Comparison of ENCODE assay signal across 1 cellular context in the genomic region with DNA sequence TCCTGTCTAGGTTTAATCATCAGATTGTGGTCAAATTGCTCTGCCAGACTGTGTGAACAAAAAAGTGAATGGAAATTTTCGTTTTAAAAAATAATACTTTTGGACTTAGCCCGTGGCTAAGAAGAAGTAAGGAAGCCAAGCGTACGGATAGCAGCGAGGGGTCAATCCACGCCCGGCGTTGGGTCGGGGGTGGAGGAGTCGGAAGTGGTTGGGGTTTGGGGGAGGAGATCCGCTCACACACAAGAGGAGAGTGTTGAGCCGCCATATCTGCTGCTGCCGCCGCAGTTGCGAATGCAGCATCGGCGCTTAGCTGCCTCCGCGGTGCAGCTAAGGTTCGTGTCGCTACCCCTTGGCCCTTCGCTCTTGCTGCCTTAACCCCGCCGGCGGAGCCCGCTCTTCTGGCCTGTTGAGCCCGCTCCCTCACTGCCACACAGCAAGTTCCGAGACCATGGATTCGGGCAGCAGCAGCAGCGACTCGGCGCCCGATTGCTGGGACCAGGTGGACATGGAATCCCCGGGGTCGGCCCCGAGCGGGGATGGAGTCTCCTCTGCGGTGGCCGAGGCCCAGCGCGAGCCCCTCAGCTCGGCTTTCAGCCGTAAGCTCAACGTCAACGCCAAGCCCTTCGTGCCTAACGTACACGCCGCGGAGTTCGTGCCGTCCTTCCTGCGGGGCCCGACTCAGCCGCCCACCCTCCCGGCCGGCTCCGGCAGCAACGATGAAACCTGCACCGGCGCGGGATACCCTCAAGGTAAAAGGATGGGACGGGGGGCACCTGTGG.
TF ChIP-seq lines count a peak whose summit lies in the region.

GSPT2 (plus strand) TSS at position 264 of the 779 bp plus-strand sequence; CDS start at position 449, 185 bp downstream.

TF ChIP-seq in H1, 55 proteins besides CTCF, POLR2A, EP300 and RAD21:
- TF ChIP-seq SP4 (IDR thresholded peaks at IDR 0.05; ENCODE audit: low read length): no peak
- peak; percentile 70 for TF ChIP-seq YY1 (IDR thresholded peaks at IDR 0.05; ENCODE audit: low read depth, low read length)
- TF ChIP-seq ASH2L (IDR thresholded peaks at IDR 0.05; ENCODE audit: low read length): peak; percentile 69
- peak; percentile 53 for TF ChIP-seq KDM4A (IDR thresholded peaks at IDR 0.05; ENCODE audit: low read depth, low read length, severe bottlenecking)
- peak; percentile 78 for TF ChIP-seq POLR2AphosphoS5 (IDR thresholded peaks at IDR 0.05; ENCODE audit: low read depth, low read length)
- TF ChIP-seq, protein P1, sequence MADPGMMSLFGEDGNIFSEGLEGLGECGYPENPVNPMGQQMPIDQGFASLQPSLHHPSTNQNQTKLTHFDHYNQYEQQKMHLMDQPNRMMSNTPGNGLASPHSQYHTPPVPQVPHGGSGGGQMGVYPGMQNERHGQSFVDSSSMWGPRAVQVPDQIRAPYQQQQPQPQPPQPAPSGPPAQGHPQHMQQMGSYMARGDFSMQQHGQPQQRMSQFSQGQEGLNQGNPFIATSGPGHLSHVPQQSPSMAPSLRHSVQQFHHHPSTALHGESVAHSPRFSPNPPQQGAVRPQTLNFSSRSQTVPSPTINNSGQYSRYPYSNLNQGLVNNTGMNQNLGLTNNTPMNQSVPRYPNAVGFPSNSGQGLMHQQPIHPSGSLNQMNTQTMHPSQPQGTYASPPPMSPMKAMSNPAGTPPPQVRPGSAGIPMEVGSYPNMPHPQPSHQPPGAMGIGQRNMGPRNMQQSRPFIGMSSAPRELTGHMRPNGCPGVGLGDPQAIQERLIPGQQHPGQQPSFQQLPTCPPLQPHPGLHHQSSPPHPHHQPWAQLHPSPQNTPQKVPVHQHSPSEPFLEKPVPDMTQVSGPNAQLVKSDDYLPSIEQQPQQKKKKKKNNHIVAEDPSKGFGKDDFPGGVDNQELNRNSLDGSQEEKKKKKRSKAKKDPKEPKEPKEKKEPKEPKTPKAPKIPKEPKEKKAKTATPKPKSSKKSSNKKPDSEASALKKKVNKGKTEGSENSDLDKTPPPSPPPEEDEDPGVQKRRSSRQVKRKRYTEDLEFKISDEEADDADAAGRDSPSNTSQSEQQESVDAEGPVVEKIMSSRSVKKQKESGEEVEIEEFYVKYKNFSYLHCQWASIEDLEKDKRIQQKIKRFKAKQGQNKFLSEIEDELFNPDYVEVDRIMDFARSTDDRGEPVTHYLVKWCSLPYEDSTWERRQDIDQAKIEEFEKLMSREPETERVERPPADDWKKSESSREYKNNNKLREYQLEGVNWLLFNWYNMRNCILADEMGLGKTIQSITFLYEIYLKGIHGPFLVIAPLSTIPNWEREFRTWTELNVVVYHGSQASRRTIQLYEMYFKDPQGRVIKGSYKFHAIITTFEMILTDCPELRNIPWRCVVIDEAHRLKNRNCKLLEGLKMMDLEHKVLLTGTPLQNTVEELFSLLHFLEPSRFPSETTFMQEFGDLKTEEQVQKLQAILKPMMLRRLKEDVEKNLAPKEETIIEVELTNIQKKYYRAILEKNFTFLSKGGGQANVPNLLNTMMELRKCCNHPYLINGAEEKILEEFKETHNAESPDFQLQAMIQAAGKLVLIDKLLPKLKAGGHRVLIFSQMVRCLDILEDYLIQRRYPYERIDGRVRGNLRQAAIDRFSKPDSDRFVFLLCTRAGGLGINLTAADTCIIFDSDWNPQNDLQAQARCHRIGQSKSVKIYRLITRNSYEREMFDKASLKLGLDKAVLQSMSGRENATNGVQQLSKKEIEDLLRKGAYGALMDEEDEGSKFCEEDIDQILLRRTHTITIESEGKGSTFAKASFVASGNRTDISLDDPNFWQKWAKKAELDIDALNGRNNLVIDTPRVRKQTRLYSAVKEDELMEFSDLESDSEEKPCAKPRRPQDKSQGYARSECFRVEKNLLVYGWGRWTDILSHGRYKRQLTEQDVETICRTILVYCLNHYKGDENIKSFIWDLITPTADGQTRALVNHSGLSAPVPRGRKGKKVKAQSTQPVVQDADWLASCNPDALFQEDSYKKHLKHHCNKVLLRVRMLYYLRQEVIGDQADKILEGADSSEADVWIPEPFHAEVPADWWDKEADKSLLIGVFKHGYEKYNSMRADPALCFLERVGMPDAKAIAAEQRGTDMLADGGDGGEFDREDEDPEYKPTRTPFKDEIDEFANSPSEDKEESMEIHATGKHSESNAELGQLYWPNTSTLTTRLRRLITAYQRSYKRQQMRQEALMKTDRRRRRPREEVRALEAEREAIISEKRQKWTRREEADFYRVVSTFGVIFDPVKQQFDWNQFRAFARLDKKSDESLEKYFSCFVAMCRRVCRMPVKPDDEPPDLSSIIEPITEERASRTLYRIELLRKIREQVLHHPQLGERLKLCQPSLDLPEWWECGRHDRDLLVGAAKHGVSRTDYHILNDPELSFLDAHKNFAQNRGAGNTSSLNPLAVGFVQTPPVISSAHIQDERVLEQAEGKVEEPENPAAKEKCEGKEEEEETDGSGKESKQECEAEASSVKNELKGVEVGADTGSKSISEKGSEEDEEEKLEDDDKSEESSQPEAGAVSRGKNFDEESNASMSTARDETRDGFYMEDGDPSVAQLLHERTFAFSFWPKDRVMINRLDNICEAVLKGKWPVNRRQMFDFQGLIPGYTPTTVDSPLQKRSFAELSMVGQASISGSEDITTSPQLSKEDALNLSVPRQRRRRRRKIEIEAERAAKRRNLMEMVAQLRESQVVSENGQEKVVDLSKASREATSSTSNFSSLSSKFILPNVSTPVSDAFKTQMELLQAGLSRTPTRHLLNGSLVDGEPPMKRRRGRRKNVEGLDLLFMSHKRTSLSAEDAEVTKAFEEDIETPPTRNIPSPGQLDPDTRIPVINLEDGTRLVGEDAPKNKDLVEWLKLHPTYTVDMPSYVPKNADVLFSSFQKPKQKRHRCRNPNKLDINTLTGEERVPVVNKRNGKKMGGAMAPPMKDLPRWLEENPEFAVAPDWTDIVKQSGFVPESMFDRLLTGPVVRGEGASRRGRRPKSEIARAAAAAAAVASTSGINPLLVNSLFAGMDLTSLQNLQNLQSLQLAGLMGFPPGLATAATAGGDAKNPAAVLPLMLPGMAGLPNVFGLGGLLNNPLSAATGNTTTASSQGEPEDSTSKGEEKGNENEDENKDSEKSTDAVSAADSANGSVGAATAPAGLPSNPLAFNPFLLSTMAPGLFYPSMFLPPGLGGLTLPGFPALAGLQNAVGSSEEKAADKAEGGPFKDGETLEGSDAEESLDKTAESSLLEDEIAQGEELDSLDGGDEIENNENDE (IDR thresholded peaks at IDR 0.05; ENCODE audit: insufficient replicate concordance, low read length): no peak
- peak; percentile 67; the same call in 1 of the 2 replicates for TF ChIP-seq TAF1 (IDR thresholded peaks at IDR 0.05; ENCODE audit: low read depth, low read length)
- no peak for TF ChIP-seq NRF1 (IDR thresholded peaks at IDR 0.05; ENCODE audit: low read depth, low read length)
- peak; percentile 58 for TF ChIP-seq PHF8 (conservative IDR thresholded peaks at IDR 0.05; ENCODE audit: low read depth, low read length)
- peak; percentile 44; the same call in 1 of the 2 replicates for TF ChIP-seq TBP (IDR thresholded peaks at IDR 0.05; ENCODE audit: low read depth, low read length)
- no peak for TF ChIP-seq ZNF274 (IDR thresholded peaks at IDR 0.05; ENCODE audit: borderline replicate concordance, extremely low read depth, low read length)
- no peak for TF ChIP-seq CTBP2 (IDR thresholded peaks at IDR 0.05; ENCODE audit: borderline replicate concordance, insufficient read depth, insufficient read length, low read length)
